In the genomic region with DNA sequence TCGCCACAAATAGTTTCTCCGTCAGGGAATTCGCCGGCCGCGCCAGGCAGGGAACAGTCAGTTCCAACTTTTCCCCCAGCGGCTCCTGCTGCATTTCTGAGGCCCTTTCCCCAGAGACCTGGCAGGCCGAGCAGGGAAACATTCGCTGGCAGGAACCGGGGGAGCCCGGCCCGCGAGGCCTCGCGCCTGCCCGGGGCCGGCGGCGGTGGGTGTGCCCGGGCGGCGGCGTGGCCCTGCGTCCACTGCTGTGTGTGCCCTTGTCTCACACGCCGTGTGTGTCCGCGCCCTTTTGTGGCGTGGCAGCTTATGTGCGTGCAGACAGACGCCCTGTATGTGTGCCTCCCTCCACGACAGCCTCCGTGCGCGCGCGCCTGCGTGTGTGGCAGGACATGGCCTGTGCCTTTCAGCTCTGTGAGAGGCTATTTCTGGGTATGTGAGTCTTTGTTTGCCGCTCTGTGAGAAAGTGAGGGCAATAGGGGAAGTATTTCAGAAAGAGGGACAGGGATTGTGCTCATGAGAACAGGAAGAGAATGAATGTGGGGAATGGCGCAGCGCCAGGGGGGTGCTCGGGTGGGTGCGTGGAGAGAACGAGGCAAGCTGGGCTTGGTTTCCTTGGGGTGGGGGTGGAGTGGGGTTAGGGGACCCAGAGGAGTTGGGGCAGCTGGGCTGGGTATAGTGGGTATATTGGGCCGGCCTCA, we compare ENCODE assay signal across 8 cellular contexts. TPM values are rescaled to one million over a fixed set of nuclear protein-coding genes. Genes with fewer than 3 reads are reported as not detected.
DNase-seq lines count a peak whose midpoint lies in the region; ATAC-seq and TF ChIP-seq lines count a peak whose summit lies in the region.

No MANE protein-coding gene starts in this region.

- intact Hi-C loops in breast epithelium (cut with DNase I; ENCODE audit: low total_unique reads), result no loop called here

- H3K9me3 ChIP-seq in breast epithelium, result no peaks in the 10 kb centered on the region
- no peaks in the 10 kb centered on the region for H3K9me3 ChIP-seq in iPS-20b (ENCODE audit: insufficient read depth, low read depth, low read length)

- no peaks in the 10 kb centered on the region for H3K27me3 ChIP-seq in breast epithelium
- H3K27me3 ChIP-seq in iPS-20b (ENCODE audit: insufficient read depth, low read length), result peaks cover 92% of the 10 kb centered on the region

- ATAC-seq in GM18909 (IDR thresholded peaks at IDR 0.05; ENCODE audit: poor library complexity, unreplicated experiment), result no peak
- no peak for ATAC-seq in GM21737 (IDR thresholded peaks at IDR 0.05; ENCODE audit: unreplicated experiment)

- no peak for TF ChIP-seq CTCF in breast epithelium (IDR thresholded peaks at IDR 0.05)

- no peaks in the 10 kb centered on the region for H3K36me3 ChIP-seq in breast epithelium
- no peaks in the 10 kb centered on the region for H3K36me3 ChIP-seq in iPS-20b (ENCODE audit: insufficient read depth, low read depth, low read length)

- H3K9ac ChIP-seq in iPS-20b (ENCODE audit: low read depth, low read length), result no peak overlapping the region

- H3K4me3 ChIP-seq in breast epithelium, result peak overlapping the region; percentile 58 to 86 (median 68)
- peak overlapping the region; percentile 60 for H3K4me3 ChIP-seq in iPS-20b (ENCODE audit: low read length)
- peak overlapping the region; percentile 80 for H3K4me3 ChIP-seq in skeletal muscle cell (ENCODE audit: low read depth, low read length)

- peak; percentile 12 to 29 for DNase-seq in NOMO-1 (lab: John Stamatoyannopoulos, UW; ENCODE audit: unreplicated experiment in 2 of 2)
- no peak for DNase-seq in NOMO-1 treated with dmso at 0.1 percent for 144 hours (lab: John Stamatoyannopoulos, UW; ENCODE audit: unreplicated experiment)
- DNase-seq in RKO (ENCODE audit: low spot score), result peak; percentile 80
- DNase-seq in breast epithelium (ENCODE audit: low spot score in 2 of 2), result peak in 1 of 2 donors; percentile 43
- DNase-seq in skeletal muscle cell (ENCODE audit: low read depth), result no peak

- H3K27ac ChIP-seq in breast epithelium (peak overlapping the region; percentile 84 to 94), iPS-20b (ENCODE audit: low read length) (no peak overlapping the region)

- peaks cover 9 to 21% of the 10 kb centered on the region in 2 donors for H3K4me1 ChIP-seq in breast epithelium
- peaks cover 29% of the 10 kb centered on the region for H3K4me1 ChIP-seq in iPS-20b (ENCODE audit: insufficient read depth, low read length)

- TF ChIP-seq POLR2A in breast epithelium (IDR thresholded peaks at IDR 0.05), result no peak

RNA-seq across cellular contexts. Expression of gene SMARCD3, which starts 0.7 kb away (rescaled TPM):
- 10 to 100 TPM; 21.3 to 69.5 (median 43.5) TPM for total RNA-seq in breast epithelium

RNA-seq across cellular contexts. Expression of gene CHPF2, which starts 16.9 kb away (rescaled TPM):
- total RNA-seq in breast epithelium, result 10 to 100 TPM; 24.5 to 40.6 (median 38.3) TPM

RNA-seq across cellular contexts. Expression of gene ABCF2, which starts 22.2 kb away (rescaled TPM):
- 10 to 100 TPM; 35.6 to 58.7 (median 42.2) TPM for total RNA-seq in breast epithelium

RNA-seq across cellular contexts. Expression of gene H2BK1, which starts 38.9 kb away (rescaled TPM):
- total RNA-seq in breast epithelium, result not detected

Comparison
In these comparisons a context has a peak if more than half of its experiments do, and no peak if none do; other contexts are left out.
1. DNase-seq: peak in NOMO-1 (2 of 2) and RKO (single experiment); none in NOMO-1 treated with dmso at 0.1 percent for 144 hours (single experiment) and skeletal muscle cell (single experiment).
2. Peak in every context shown above with its lines, with median percentiles within 50 percentile points of each other: H3K4me3 ChIP-seq.